Comparison of ENCODE assay signal across 8 cellular contexts in the genomic region with DNA sequence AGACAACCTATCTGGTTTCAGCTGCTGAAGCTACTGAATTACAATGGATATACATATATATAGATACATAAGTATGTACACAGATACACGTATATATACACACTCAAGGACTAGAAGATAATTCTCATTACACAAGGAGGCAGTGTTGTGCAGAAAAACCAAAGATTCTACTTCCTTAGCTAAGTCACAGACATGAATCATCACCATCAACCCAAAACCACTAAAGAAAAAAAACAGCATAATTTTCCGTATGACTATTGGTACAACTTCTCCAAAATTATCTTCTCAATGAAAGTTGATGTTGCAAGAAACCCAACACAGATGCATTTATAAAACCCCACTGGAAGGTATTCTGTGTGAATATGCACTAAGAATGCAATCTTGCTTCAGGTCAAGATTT. TPM values are rescaled to one million over a fixed set of nuclear protein-coding genes. Genes with fewer than 3 reads are reported as not detected.
DNase-seq lines count a peak whose midpoint lies in the region; ATAC-seq and TF ChIP-seq lines count a peak whose summit lies in the region.

No MANE protein-coding gene starts in this region.

- no peaks in the 10 kb centered on the region for H3K36me3 Mint-ChIP-seq in Calu3 (ENCODE audit: insufficient read depth, unreplicated experiment)

- H3K27me3 Mint-ChIP-seq in Calu3 (ENCODE audit: unreplicated experiment), result no peaks in the 10 kb centered on the region

- H3K27ac Mint-ChIP-seq in Calu3 (ENCODE audit: unreplicated experiment), result no peak overlapping the region

- H3K9me3 Mint-ChIP-seq in Calu3 (ENCODE audit: low read depth, unreplicated experiment), result no peaks in the 10 kb centered on the region

- no TSS peak for BruUV-seq in Calu3 (replicated peaks; lab: Mats Ljungman, UMichigan)

- DNase-seq in Calu3, result peak; percentile 22
- DNase-seq in NCI-H82 (lab: John Stamatoyannopoulos, UW), result peak; percentile 61
- DNase-seq in brain pericyte (ENCODE audit: low read depth, low spot score), result peak; percentile 58
- no peak for DNase-seq in left colon
- DNase-seq in mesenteric fat pad (ENCODE audit: low spot score), result no peak

- TF ChIP-seq CTCF in Calu3 (IDR thresholded peaks at IDR 0.05; ENCODE audit: unreplicated experiment), result no peak

- CTCF ChIA-PET in Calu3 (lab: Charles Lee), result interaction anchor here (0.6 to 1.9 kb wide), 7 partner anchors 19 to 330 kb away, joined by 3 to 11 read pairs (median 3); a partner anchor contains a TSS

- ATAC-seq in GM19023 (IDR thresholded peaks at IDR 0.05; ENCODE audit: unreplicated experiment) (peak; percentile 95), HG03095 (IDR thresholded peaks at IDR 0.05; ENCODE audit: unreplicated experiment) (peak; percentile 98), left colon (peak; percentile 96), HG03097 (IDR thresholded peaks at IDR 0.05; ENCODE audit: low FRiP score, unreplicated experiment) (no peak)

- no peaks in the 10 kb centered on the region for H3K4me1 Mint-ChIP-seq in Calu3 (ENCODE audit: low read depth, unreplicated experiment)

- intact Hi-C loops in Calu3 (cut with micrococcal nuclease; ENCODE audit: unreplicated experiment), result loop anchor here (1.0 to 5.0 kb wide), 6 partner anchors 99 to 494 kb away; no protein-coding TSS in a partner anchor
- intact Hi-C loops in left colon (cut with DNase I, micrococcal nuclease), result loop anchor here in 1 of 2 donors (10.0 kb wide), 1 partner anchor 313 kb away; no protein-coding TSS in a partner anchor

- no peak overlapping the region for H3K4me3 Mint-ChIP-seq in Calu3 (ENCODE audit: low read depth, unreplicated experiment)

RNA-seq across cellular contexts. Expression of a gene that starts 36.8 kb away (rescaled TPM):
- total RNA-seq in Calu3 (2022) (33.6 TPM in 2 replicates), left colon (10 to 100 TPM; 23.5 to 25.2 TPM), mesenteric fat pad (22.4 TPM)

RNA-seq across cellular contexts. Expression of a gene that starts 44.0 kb away (rescaled TPM):
- total RNA-seq in Calu3 (2022) (not detected in 2 replicates), left colon (1 to 10 TPM in 1 of 2 donors, under 1 TPM in 1; 0.70 to 1.3 TPM), mesenteric fat pad (0.39 TPM)

Comparison
In these comparisons a context has a peak if more than half of its experiments do, and no peak if none do; other contexts are left out.
1. DNase-seq: peak in Calu3 (single experiment), NCI-H82 (single experiment) and brain pericyte (single experiment); none in left colon (0 of 2) and mesenteric fat pad (single experiment).